8 cellular contexts compared by ENCODE assay signal in genomic region chr9:92986175-92987110, GRCh38. TPM values are rescaled to one million over a fixed set of nuclear protein-coding genes. Genes with fewer than 3 reads are reported as not detected.
DNase-seq lines count a peak whose midpoint lies in the region; ATAC-seq and TF ChIP-seq lines count a peak whose summit lies in the region.

No MANE protein-coding gene starts in this region.

- DNase-seq in AG09319 (ENCODE audit: extremely low read depth, low read depth) (no peak), HFF-Myc (ENCODE audit: extremely low read depth, low read depth) (no peak), endothelial cell (ENCODE audit: low spot score) (no peak), NCI-H187 treated with DMSO at 0.1 percent for 48 hours (lab: John Stamatoyannopoulos, UW) (no peak), MG63 (no peak)
- DNase-seq in activated CD4-positive, alpha-beta T cell treated with anti-CD3 and anti-CD28 coated beads, Interleukin-2, amount 50 U/mL, for 4 hours: peak; percentile 58 to 62
- DNase-seq in stimulated activated CD4-positive, alpha-beta T cell treated with anti-CD3 and anti-CD28 coated beads, Interleukin-4, amount 100 ng/mL, for 48 hours (ENCODE audit: low read depth in 2 of 2): peak; percentile 26 to 37

- TF ChIP-seq CTCF in AG09319 (IDR thresholded peaks at IDR 0.05; ENCODE audit: low read depth, low read length) (peak; percentile 44), HFF-Myc (IDR thresholded peaks at IDR 0.05; ENCODE audit: low read depth, low read length, missing control alignments) (peak; percentile 55), endothelial cell (IDR thresholded peaks at IDR 0.05; ENCODE audit: unreplicated experiment) (peak; percentile 31)

- H3K36me3 ChIP-seq in MG63: no peaks in the 10 kb centered on the region

- no peaks in the 10 kb centered on the region for H3K4me1 Mint-ChIP-seq in endothelial cell (ENCODE audit: unreplicated experiment)

- H3K4me3 Mint-ChIP-seq in endothelial cell (ENCODE audit: unreplicated experiment): no peak overlapping the region

- 0 out of 2 replicates have a peak, but pooled peaks cover 2% of the 10 kb centered on the region for H3K27me3 ChIP-seq in MG63

- H3K9me3 Mint-ChIP-seq in endothelial cell (ENCODE audit: unreplicated experiment): peaks cover 16% of the 10 kb centered on the region

- H3K27ac Mint-ChIP-seq in endothelial cell (ENCODE audit: unreplicated experiment): no peak overlapping the region

- H3K4me3 ChIP-seq in HFF-Myc (replicated peaks; ENCODE audit: low read depth, low read length) (no peak overlapping the region), MG63 (no peak overlapping the region)

- no peak for ATAC-seq in HG03097 (IDR thresholded peaks at IDR 0.05; ENCODE audit: low FRiP score, unreplicated experiment)

- H3K36me3 Mint-ChIP-seq in endothelial cell (ENCODE audit: low read depth, unreplicated experiment): peaks cover 11% of the 10 kb centered on the region

- H3K9me3 ChIP-seq in MG63: peaks cover 14% of the 10 kb centered on the region

- H3K27me3 Mint-ChIP-seq in endothelial cell (ENCODE audit: unreplicated experiment): no peaks in the 10 kb centered on the region

RNA-seq across cellular contexts. Expression of gene FGD3, which starts 39.1 kb away (rescaled TPM):
- total RNA-seq in endothelial cell (ENCODE audit: unreplicated experiment): 1.1 TPM
- not detected in 2 replicates for total RNA-seq in MG63 (2014; rRNA removed; shearing (Covaris generic); ENCODE audit: low replicate concordance)

Comparison
In these comparisons a context has a peak if more than half of its experiments do, and no peak if none do; other contexts are left out.
1. DNase-seq: peak in activated CD4-positive, alpha-beta T cell treated with anti-CD3 and anti-CD28 coated beads, Interleukin-2, amount 50 U/mL, for 4 hours (2 of 2) and stimulated activated CD4-positive, alpha-beta T cell treated with anti-CD3 and anti-CD28 coated beads, Interleukin-4, amount 100 ng/mL, for 48 hours (2 of 2); none in AG09319 (single experiment), HFF-Myc (single experiment), endothelial cell (single experiment), NCI-H187 treated with DMSO at 0.1 percent for 48 hours (single experiment) and MG63 (single experiment).
2. Peak in every context shown above with its lines, with median percentiles within 50 percentile points of each other: CTCF ChIP-seq.